In the genomic region with DNA sequence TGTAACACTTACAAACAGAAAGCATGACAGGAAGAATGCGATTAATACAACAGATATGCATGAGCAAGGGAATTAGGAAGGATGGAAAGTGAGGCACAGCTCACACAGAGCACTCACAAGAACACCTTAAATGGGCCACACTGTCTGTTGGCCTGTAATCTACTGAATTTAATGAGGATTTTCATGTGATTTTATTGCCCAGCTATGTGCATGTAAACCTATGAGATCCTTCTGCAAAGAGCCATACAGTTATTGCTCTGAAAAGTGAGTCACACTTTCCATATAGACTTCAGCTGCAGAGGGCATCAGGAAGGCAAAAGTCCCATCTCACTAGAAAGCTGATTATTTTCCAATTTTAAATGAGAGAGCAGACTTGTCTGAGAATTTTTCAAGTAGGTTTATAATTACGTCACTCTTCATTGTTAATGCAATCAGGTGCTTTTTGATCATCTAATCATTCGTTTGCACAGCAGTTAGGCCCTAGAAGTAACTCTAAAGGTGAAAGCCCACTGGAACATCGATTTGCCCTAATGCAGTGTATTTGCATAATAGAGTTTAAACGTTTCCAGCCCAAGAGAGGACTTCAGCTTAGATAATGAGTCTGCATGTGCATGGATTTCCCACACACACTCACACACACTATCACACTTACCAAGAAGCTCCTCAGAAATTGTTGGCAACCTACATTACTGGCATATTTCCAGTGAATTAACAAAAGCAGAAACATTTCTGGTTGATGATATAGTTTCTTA, we compare ENCODE assay signal across 15 cellular contexts.
DNase-seq lines count a peak whose midpoint lies in the region; ATAC-seq and TF ChIP-seq lines count a peak whose summit lies in the region.
"Had no signal": no experiment of that assay in that cellular context is flagged by ENCODE, and none has a peak within 500 bp of the region (broad histone marks: within the 10 kb centered on the region; RNA-seq: fewer than 3 reads in every experiment).

No MANE protein-coding gene starts in this region.

- H3K36me3 Mint-ChIP-seq in activated CD4-positive, alpha-beta T cell treated with anti-CD3 and anti-CD28 coated beads, Interleukin-2, amount 10 ng/mL, durations not matched to agents 24 days and 14 days (ENCODE audit: low read depth), result no peaks in the 10 kb centered on the region
- H3K36me3 Mint-ChIP-seq: T-cell had no signal

- CTCF ChIA-PET in PC-9 (lab: Charles Lee), result no interaction called here

- no peak overlapping the region for H4K91ac ChIP-seq in neuronal stem cell (ENCODE audit: low read depth, low read length, poor library complexity)

- no peak overlapping the region for H2BK12ac ChIP-seq in neuronal stem cell (ENCODE audit: low read length)

- H3K4me2 ChIP-seq in Loucy (ENCODE audit: low read depth, low read length, poor library complexity, severe bottlenecking) (no peak overlapping the region), neuronal stem cell (ENCODE audit: insufficient read depth, low read length, poor library complexity, severe bottlenecking) (no peak overlapping the region), PC-9 (no peak overlapping the region)

- H3K27me3 Mint-ChIP-seq in activated CD4-positive, alpha-beta T cell treated with anti-CD3 and anti-CD28 coated beads, Interleukin-2, amount 10 ng/mL, durations not matched to agents 24 days and 14 days, result no peaks in the 10 kb centered on the region
- H3K27me3 Mint-ChIP-seq: T-cell had no signal

- H3K27ac Mint-ChIP-seq in activated CD4-positive, alpha-beta T cell treated with anti-CD3 and anti-CD28 coated beads, Interleukin-2, amount 10 ng/mL, durations not matched to agents 24 days and 14 days, result no peak overlapping the region
- H3K27ac Mint-ChIP-seq: T-cell had no signal

- H3F3A ChIP-seq in Loucy (ENCODE audit: low read depth) (no peaks in the 10 kb centered on the region), PC-9 (ENCODE audit: insufficient read depth, low read depth) (no peaks in the 10 kb centered on the region)

- POLR2A ChIA-PET in PC-9 (lab: Charles Lee; ENCODE audit: unreplicated experiment), result no interaction called here

- TF ChIP-seq CTCF in Loucy (conservative IDR thresholded peaks at IDR 0.05; ENCODE audit: low read length) (no peak), choroid plexus epithelial cell (conservative IDR thresholded peaks at IDR 0.05; ENCODE audit: low read depth, low read length) (no peak), PC-9 (conservative IDR thresholded peaks at IDR 0.05) (no peak), WERI-Rb-1 (IDR thresholded peaks at IDR 0.05; ENCODE audit: low read depth, low read length) (no peak)

- DNase-seq in OCI-M1 (lab: John Stamatoyannopoulos, UW) (peak; percentile 20), choroid plexus epithelial cell (ENCODE audit: low read depth) (peak; percentile 61), neuronal stem cell (ENCODE audit: low spot score) (no peak), PC-9 (no peak), WERI-Rb-1 (no peak)
- no peak for DNase-seq in activated CD4-positive, alpha-beta T cell treated with anti-CD3 and anti-CD28 coated beads, Interleukin-2, amount 10 ng/mL, durations not matched to agents 24 days and 14 days
- DNase-seq: adrenal gland; dermis blood vessel endothelial cell; nucleus accumbens; stimulated activated CD4-positive, alpha-beta T cell treated with anti-CD3 and anti-CD28 coated beads, Interleukin-12 subunit alpha, Interleukin-12 subunit beta, amount 100 ng/mL, for 4 hours; T-cell had no signal

- no peak overlapping the region for H2BK15ac ChIP-seq in neuronal stem cell (ENCODE audit: low read length)

- H4K20me1 ChIP-seq in Loucy (ENCODE audit: insufficient read depth, low read length, poor library complexity, severe bottlenecking) (no peaks in the 10 kb centered on the region), PC-9 (ENCODE audit: insufficient read depth) (no peaks in the 10 kb centered on the region)

- H2BK120ac ChIP-seq in neuronal stem cell (ENCODE audit: low read depth, low read length), result no peak overlapping the region

- no peak overlapping the region for H2AK5ac ChIP-seq in neuronal stem cell (ENCODE audit: low read depth, low read length)

- no peak overlapping the region for H3K27ac ChIP-seq in neuronal stem cell (replicated peaks; ENCODE audit: low read length)
- no peak overlapping the region for H3K27ac ChIP-seq in PC-9
- no peak overlapping the region for H3K27ac ChIP-seq in WERI-Rb-1
- H3K27ac ChIP-seq: adrenal gland, KMS-11 had no signal

- BruUV-seq in PC-9 (replicated peaks; lab: Mats Ljungman, UMichigan), result no TSS peak

- H3K4me3 Mint-ChIP-seq in activated CD4-positive, alpha-beta T cell treated with anti-CD3 and anti-CD28 coated beads, Interleukin-2, amount 10 ng/mL, durations not matched to agents 24 days and 14 days, result no peak overlapping the region
- H3K4me3 Mint-ChIP-seq: T-cell had no signal

- H3K9me3 ChIP-seq in Loucy (ENCODE audit: insufficient read depth, low read depth, low read length) (no peaks in the 10 kb centered on the region), neuronal stem cell (replicated peaks in 1 of 2; ENCODE audit: control insufficient read depth in 2 of 2, insufficient read depth in 1 of 2, low read depth in 1 of 2, low read length in 2 of 2) (no peaks in the 10 kb centered on the region), PC-9 (ENCODE audit: insufficient read depth, low read depth) (no peaks in the 10 kb centered on the region), WERI-Rb-1 (ENCODE audit: severe bottlenecking) (no peaks in the 10 kb centered on the region)
- H3K9me3 ChIP-seq: adrenal gland had no signal

- H3K14ac ChIP-seq in neuronal stem cell (ENCODE audit: low read length), result no peak overlapping the region

- no peak overlapping the region for H4K8ac ChIP-seq in neuronal stem cell (ENCODE audit: low read depth, low read length)

- H3K79me2 ChIP-seq in Loucy (ENCODE audit: insufficient read depth, low read length) (no peaks in the 10 kb centered on the region), PC-9 (ENCODE audit: low read depth) (no peaks in the 10 kb centered on the region)

- ATAC-seq in GM21786 (IDR thresholded peaks at IDR 0.05; ENCODE audit: unreplicated experiment), result no peak
- ATAC-seq: activated CD4-positive, CD25-positive, alpha-beta regulatory T cell treated with anti-CD3 and anti-CD28 coated beads, Interleukin-2, amount 50 U/mL, for 24 hours; T-cell had no signal

- intact Hi-C loops in activated CD4-positive, alpha-beta T cell treated with anti-CD3 and anti-CD28 coated beads, Interleukin-2, amount 10 ng/mL, durations not matched to agents 24 days and 14 days (cut with micrococcal nuclease), result no loop called here
- intact Hi-C loops in PC-9 (cut with micrococcal nuclease; ENCODE audit: unreplicated experiment), result no loop called here

- no peak overlapping the region for H3K4me3 ChIP-seq in Loucy (ENCODE audit: low read length, poor library complexity, severe bottlenecking)
- no peak overlapping the region for H3K4me3 ChIP-seq in choroid plexus epithelial cell (ENCODE audit: low read depth, low read length)
- H3K4me3 ChIP-seq in neuronal stem cell (ENCODE audit: low read length in 2 of 2), result no peak overlapping the region
- no peak overlapping the region for H3K4me3 ChIP-seq in PC-9
- no peak overlapping the region for H3K4me3 ChIP-seq in WERI-Rb-1 (ENCODE audit: low read depth, low read length)
- H3K4me3 ChIP-seq: adrenal gland had no signal

- no peak overlapping the region for H3K18ac ChIP-seq in neuronal stem cell (ENCODE audit: low read length)

- H3K36me3 ChIP-seq in Loucy (ENCODE audit: insufficient read depth, low read length), result no peaks in the 10 kb centered on the region
- no peaks in the 10 kb centered on the region for H3K36me3 ChIP-seq in neuronal stem cell (replicated peaks in 1 of 2; ENCODE audit: control insufficient read depth in 2 of 2, insufficient read depth in 2 of 2, low read length in 2 of 2)
- no peaks in the 10 kb centered on the region for H3K36me3 ChIP-seq in PC-9 (ENCODE audit: low read depth)
- H3K36me3 ChIP-seq in WERI-Rb-1, result no peaks in the 10 kb centered on the region
- H3K36me3 ChIP-seq: adrenal gland had no signal

- H3K4me1 Mint-ChIP-seq in activated CD4-positive, alpha-beta T cell treated with anti-CD3 and anti-CD28 coated beads, Interleukin-2, amount 10 ng/mL, durations not matched to agents 24 days and 14 days, result no peaks in the 10 kb centered on the region
- H3K4me1 Mint-ChIP-seq: T-cell had no signal

- H3K9me3 Mint-ChIP-seq in activated CD4-positive, alpha-beta T cell treated with anti-CD3 and anti-CD28 coated beads, Interleukin-2, amount 10 ng/mL, durations not matched to agents 24 days and 14 days, result no peaks in the 10 kb centered on the region

- no peak overlapping the region for H3K23ac ChIP-seq in neuronal stem cell (ENCODE audit: low read depth, low read length, poor library complexity)

- H2AFZ ChIP-seq in Loucy (ENCODE audit: low read length) (0 out of 2 replicates have a peak overlapping the region, but pooled peaks have one; percentile 28), neuronal stem cell (ENCODE audit: low read length) (peak overlapping the region; percentile 46), PC-9 (no peak overlapping the region)

- H3K4me1 ChIP-seq in Loucy (ENCODE audit: insufficient read depth, low read length, poor library complexity, severe bottlenecking), result no peaks in the 10 kb centered on the region
- no peaks in the 10 kb centered on the region for H3K4me1 ChIP-seq in neuronal stem cell (ENCODE audit: control insufficient read depth in 2 of 2, insufficient read depth in 1 of 2, low read depth in 1 of 2, low read length in 2 of 2)
- no peaks in the 10 kb centered on the region for H3K4me1 ChIP-seq in PC-9 (replicated peaks; ENCODE audit: insufficient read depth)
- H3K4me1 ChIP-seq: adrenal gland had no signal

- no CpG with 5 or more reads among the region's 5 CpGs for WGBS in neuronal stem cell (ENCODE audit: extremely low coverage in 2 of 2, insufficient read length in 2 of 2, insufficient replicate concordance in 1 of 2), 2 donors

- no peaks in the 10 kb centered on the region for H3K9me2 ChIP-seq in Loucy (replicated peaks; ENCODE audit: low read depth, low read length)
- H3K9me2 ChIP-seq in PC-9 (ENCODE audit: insufficient read depth), result no peaks in the 10 kb centered on the region

- no peak overlapping the region for H3K4ac ChIP-seq in neuronal stem cell (ENCODE audit: low read length)

- H3K27me3 ChIP-seq in Loucy (ENCODE audit: insufficient read depth, low read length, poor library complexity, severe bottlenecking), result no peaks in the 10 kb centered on the region
- H3K27me3 ChIP-seq in neuronal stem cell (ENCODE audit: control insufficient read depth in 3 of 3, insufficient read depth in 3 of 3, low read depth in 1 of 3, low read length in 3 of 3), result no peaks in the 10 kb centered on the region
- H3K27me3 ChIP-seq in PC-9 (ENCODE audit: insufficient read depth, low read depth), result no peaks in the 10 kb centered on the region
- H3K27me3 ChIP-seq in WERI-Rb-1 (ENCODE audit: insufficient read depth, low read depth, severe bottlenecking), result no peaks in the 10 kb centered on the region
- H3K27me3 ChIP-seq: adrenal gland had no signal

- no peaks in the 10 kb centered on the region for H3K79me1 ChIP-seq in neuronal stem cell (ENCODE audit: low read depth, low read length)

- H3K9ac ChIP-seq in Loucy (ENCODE audit: low read depth, low read length, poor library complexity, severe bottlenecking) (no peak overlapping the region), neuronal stem cell (ENCODE audit: low read depth, low read length, poor library complexity) (no peak overlapping the region)
- H3K9ac ChIP-seq: KMS-11 had no signal

- H2BK5ac ChIP-seq in neuronal stem cell (ENCODE audit: low read length), result no peak overlapping the region

Comparison
In these comparisons a context has a peak if more than half of its experiments do, and no peak if none do; other contexts are left out.
1. DNase-seq: peak in OCI-M1 (single experiment) and choroid plexus epithelial cell (single experiment); none in neuronal stem cell (single experiment), activated CD4-positive, alpha-beta T cell treated with anti-CD3 and anti-CD28 coated beads, Interleukin-2, amount 10 ng/mL, durations not matched to agents 24 days and 14 days (single experiment), PC-9 (0 of 2) and WERI-Rb-1 (single experiment).